ENCODE assay signal across 9 cellular contexts in the genomic region with DNA sequence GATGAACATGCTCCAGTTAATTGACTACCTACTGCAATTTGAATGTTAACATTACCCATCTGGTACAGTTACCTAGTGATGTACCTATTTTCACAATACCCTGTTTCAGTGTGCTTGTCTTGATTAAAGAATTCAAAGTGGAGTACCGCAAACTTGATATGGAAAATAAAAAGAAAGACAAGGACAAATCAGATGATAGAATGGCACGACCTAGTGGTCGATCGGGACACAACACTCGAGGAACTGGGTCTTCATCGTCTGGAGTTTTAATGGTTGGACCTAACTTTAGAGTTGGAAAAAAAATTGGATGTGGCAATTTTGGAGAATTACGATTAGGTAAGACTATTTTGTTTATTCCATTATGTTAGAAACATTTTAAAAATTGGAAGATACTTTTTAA. TPM values are rescaled to one million over a fixed set of nuclear protein-coding genes. Genes with fewer than 3 reads are reported as not detected.
DNase-seq lines count a peak whose midpoint lies in the region; ATAC-seq and TF ChIP-seq lines count a peak whose summit lies in the region.
"Had no signal": no experiment of that assay in that cellular context is flagged by ENCODE, and none has a peak within 500 bp of the region (broad histone marks: within the 10 kb centered on the region; RNA-seq: fewer than 3 reads in every experiment).

No MANE protein-coding gene starts in this region.

- peak; percentile 78; the same call in 1 of the 2 replicates for TF ChIP-seq CTCF in Panc1 (IDR thresholded peaks at IDR 0.05)
- no peak for TF ChIP-seq CTCF in GM13977 (IDR thresholded peaks at IDR 0.05; ENCODE audit: extremely low read depth, insufficient read depth, missing control alignments)
- peak in 5 of 11 experiments; percentile 12 to 40 (median 28) for TF ChIP-seq CTCF in spleen (IDR thresholded peaks at IDR 0.05 in 8 of 11, conservative IDR thresholded peaks at IDR 0.05 in 3 of 11)

- no peaks in the 10 kb centered on the region for H3K9me3 ChIP-seq in Panc1 (ENCODE audit: control insufficient read depth, insufficient read depth, low read depth, low read length)
- no peaks in the 10 kb centered on the region for H3K9me3 ChIP-seq in spleen

- POLR2A ChIA-PET in Panc1 (lab: Charles Lee): no interaction called here

- H3K4me3 ChIP-seq in Panc1 (ENCODE audit: low read depth in 2 of 2, low read length in 2 of 2) (no peak overlapping the region), spleen (no peak overlapping the region)

- 0 out of 2 replicates have a peak, but pooled peaks have one; percentile 66 for ATAC-seq in Panc1
- no peak for ATAC-seq in HG03439 (IDR thresholded peaks at IDR 0.05; ENCODE audit: unreplicated experiment)

- H3K27me3 ChIP-seq in Panc1 (ENCODE audit: control insufficient read depth, insufficient read depth, low read length): no peaks in the 10 kb centered on the region
- no peaks in the 10 kb centered on the region for H3K27me3 ChIP-seq in spleen (replicated peaks in 1 of 7)

- intact Hi-C loops in Panc1 (cut with micrococcal nuclease; ENCODE audit: unreplicated experiment): loop anchor here (1.0 kb wide), 1 partner anchor 122 kb away; the partner anchor contains the start of gene CEP120
- intact Hi-C loops in spleen (cut with DNase I; ENCODE audit: low total_unique reads): no loop called here

- TF ChIP-seq POLR2A in erythroblast (IDR thresholded peaks at IDR 0.05; ENCODE audit: low read length) (no peak), spleen (IDR thresholded peaks at IDR 0.05) (no peak)

- CTCF ChIA-PET in Panc1 (lab: Charles Lee): no interaction called here

- H3K36me3 ChIP-seq in Panc1 (ENCODE audit: control insufficient read depth, insufficient read depth, low read length): no peaks in the 10 kb centered on the region
- peaks cover 0 to 4% (median 0%) of the 10 kb centered on the region in 6 donors for H3K36me3 ChIP-seq in spleen

- H3K4me1 ChIP-seq in Panc1 (ENCODE audit: control insufficient read depth, insufficient read depth, low read length) (peaks cover 2% of the 10 kb centered on the region; the same call in 1 of the 2 replicates), spleen (peaks cover 0 to 75% (median 29%) of the 10 kb centered on the region in 6 donors)

- in situ Hi-C loops in Panc1 (cut with HindIII; ENCODE audit: low pct_unique_long_range_greater_than_20kb, low sequenced_read_pairs): no loop called here
- in situ Hi-C loops in GM13977 (cut with MboI; ENCODE audit: low pct_unique_long_range_greater_than_20kb, low sequenced_read_pairs, unreplicated experiment): no loop called here

- no peak overlapping the region for H3K27ac ChIP-seq in Panc1 (ENCODE audit: low read length)
- no peak overlapping the region for H3K27ac ChIP-seq in spleen

- peak; percentile 9 for DNase-seq in activated naive CD4-positive, alpha-beta T cell treated with Interleukin-2 at 50 U/mL for 16 hours
- DNase-seq in activated naive CD4-positive, alpha-beta T cell (lab: John Stamatoyannopoulos, UW): no peak
- DNase-seq in Panc1 (ENCODE audit: low read depth, low spot score) (peak; percentile 22), erythroblast (lab: John Stamatoyannopoulos, UW) (peak; percentile 9 to 34), GM13977 (ENCODE audit: low spot score) (no peak), spleen (no peak)
- DNase-seq in stimulated activated CD4-positive, alpha-beta T cell treated with anti-CD3 and anti-CD28 coated beads, Interleukin-4, amount 100 ng/mL, for 1 hour: peak; percentile 16
- DNase-seq: cortex of kidney had no signal

- 83 to 94% (median 89%) methylated on average over 7 of the region's 7 CpGs for WGBS in spleen, 5 donors

- BruUV-seq in Panc1 (replicated peaks; lab: Mats Ljungman, UMichigan): no TSS peak

RNA-seq across cellular contexts. Expression of gene CSNK1G3, which starts 33.5 kb away (rescaled TPM):
- total RNA-seq in Panc1 (2021; ENCODE audit: unreplicated experiment) (40.8 TPM), spleen (10 to 100 TPM; 50.2 to 81.9 (median 53.5) TPM)
- 35.8 TPM for polyA plus RNA-seq in Panc1 (2012; ENCODE audit: insufficient read length)
- 10 to 100 TPM in 1 of 3 donors, 1 to 10 TPM in 2; 9.0 to 11.3 (median 9.7) TPM for polyA plus RNA-seq in spleen

Comparison
In these comparisons a context has a peak if more than half of its experiments do, and no peak if none do; other contexts are left out.
1. DNase-seq: peak in activated naive CD4-positive, alpha-beta T cell treated with Interleukin-2 at 50 U/mL for 16 hours (single experiment), Panc1 (single experiment), erythroblast (2 of 2) and stimulated activated CD4-positive, alpha-beta T cell treated with anti-CD3 and anti-CD28 coated beads, Interleukin-4, amount 100 ng/mL, for 1 hour (single experiment); none in activated naive CD4-positive, alpha-beta T cell (0 of 4), GM13977 (single experiment) and spleen (single experiment).